ENCODE assay signal across 2 cellular contexts in the genomic region with DNA sequence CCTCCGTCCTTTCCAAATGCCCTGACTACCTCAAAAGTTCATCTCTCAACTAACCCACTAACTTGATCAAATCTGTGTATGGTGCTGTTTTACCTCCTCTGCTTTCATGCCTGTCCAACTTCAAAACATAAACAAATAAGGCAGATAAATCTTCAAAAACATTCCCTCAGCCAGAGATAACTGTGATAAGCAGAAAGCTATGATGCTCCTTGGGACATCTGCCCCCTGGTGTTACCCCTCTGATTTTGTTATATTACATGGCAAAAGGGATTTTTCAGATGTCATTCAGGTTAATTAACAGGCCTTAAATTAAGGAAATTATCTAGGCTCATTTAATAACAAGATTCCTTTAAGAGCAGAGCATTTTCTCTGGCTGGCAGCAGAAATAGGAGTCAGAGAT.
TF ChIP-seq lines count a peak whose summit lies in the region.

No MANE protein-coding gene starts in this region.

TF ChIP-seq in liver, 16 proteins besides CTCF, POLR2A, EP300 and RAD21:
- TF ChIP-seq, protein P1, sequence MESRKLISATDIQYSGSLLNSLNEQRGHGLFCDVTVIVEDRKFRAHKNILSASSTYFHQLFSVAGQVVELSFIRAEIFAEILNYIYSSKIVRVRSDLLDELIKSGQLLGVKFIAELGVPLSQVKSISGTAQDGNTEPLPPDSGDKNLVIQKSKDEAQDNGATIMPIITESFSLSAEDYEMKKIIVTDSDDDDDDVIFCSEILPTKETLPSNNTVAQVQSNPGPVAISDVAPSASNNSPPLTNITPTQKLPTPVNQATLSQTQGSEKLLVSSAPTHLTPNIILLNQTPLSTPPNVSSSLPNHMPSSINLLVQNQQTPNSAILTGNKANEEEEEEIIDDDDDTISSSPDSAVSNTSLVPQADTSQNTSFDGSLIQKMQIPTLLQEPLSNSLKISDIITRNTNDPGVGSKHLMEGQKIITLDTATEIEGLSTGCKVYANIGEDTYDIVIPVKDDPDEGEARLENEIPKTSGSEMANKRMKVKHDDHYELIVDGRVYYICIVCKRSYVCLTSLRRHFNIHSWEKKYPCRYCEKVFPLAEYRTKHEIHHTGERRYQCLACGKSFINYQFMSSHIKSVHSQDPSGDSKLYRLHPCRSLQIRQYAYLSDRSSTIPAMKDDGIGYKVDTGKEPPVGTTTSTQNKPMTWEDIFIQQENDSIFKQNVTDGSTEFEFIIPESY (IDR thresholded peaks at IDR 0.05): no peak
- TF ChIP-seq GABPA (IDR thresholded peaks at IDR 0.05 in 1 of 2, conservative IDR thresholded peaks at IDR 0.05 in 1 of 2) (no peak), NR2F2 (IDR thresholded peaks at IDR 0.05) (no peak), RXRA (IDR thresholded peaks at IDR 0.05) (no peak), JUND (IDR thresholded peaks at IDR 0.05) (no peak), FOXA2 (IDR thresholded peaks at IDR 0.05) (no peak), TAF1 (conservative IDR thresholded peaks at IDR 0.05) (no peak), HNF4G (IDR thresholded peaks at IDR 0.05) (no peak), EGR1 (IDR thresholded peaks at IDR 0.05; ENCODE audit: low read depth in 2 of 2) (no peak), SP1 (IDR thresholded peaks at IDR 0.05) (no peak), FOXA1 (IDR thresholded peaks at IDR 0.05) (no peak), YY1 (IDR thresholded peaks at IDR 0.05) (no peak), HNF4A (conservative IDR thresholded peaks at IDR 0.05) (no peak)
- TF ChIP-seq, protein P2, sequence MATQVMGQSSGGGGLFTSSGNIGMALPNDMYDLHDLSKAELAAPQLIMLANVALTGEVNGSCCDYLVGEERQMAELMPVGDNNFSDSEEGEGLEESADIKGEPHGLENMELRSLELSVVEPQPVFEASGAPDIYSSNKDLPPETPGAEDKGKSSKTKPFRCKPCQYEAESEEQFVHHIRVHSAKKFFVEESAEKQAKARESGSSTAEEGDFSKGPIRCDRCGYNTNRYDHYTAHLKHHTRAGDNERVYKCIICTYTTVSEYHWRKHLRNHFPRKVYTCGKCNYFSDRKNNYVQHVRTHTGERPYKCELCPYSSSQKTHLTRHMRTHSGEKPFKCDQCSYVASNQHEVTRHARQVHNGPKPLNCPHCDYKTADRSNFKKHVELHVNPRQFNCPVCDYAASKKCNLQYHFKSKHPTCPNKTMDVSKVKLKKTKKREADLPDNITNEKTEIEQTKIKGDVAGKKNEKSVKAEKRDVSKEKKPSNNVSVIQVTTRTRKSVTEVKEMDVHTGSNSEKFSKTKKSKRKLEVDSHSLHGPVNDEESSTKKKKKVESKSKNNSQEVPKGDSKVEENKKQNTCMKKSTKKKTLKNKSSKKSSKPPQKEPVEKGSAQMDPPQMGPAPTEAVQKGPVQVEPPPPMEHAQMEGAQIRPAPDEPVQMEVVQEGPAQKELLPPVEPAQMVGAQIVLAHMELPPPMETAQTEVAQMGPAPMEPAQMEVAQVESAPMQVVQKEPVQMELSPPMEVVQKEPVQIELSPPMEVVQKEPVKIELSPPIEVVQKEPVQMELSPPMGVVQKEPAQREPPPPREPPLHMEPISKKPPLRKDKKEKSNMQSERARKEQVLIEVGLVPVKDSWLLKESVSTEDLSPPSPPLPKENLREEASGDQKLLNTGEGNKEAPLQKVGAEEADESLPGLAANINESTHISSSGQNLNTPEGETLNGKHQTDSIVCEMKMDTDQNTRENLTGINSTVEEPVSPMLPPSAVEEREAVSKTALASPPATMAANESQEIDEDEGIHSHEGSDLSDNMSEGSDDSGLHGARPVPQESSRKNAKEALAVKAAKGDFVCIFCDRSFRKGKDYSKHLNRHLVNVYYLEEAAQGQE (IDR thresholded peaks at IDR 0.05): no peak
- TF ChIP-seq, protein P3, sequence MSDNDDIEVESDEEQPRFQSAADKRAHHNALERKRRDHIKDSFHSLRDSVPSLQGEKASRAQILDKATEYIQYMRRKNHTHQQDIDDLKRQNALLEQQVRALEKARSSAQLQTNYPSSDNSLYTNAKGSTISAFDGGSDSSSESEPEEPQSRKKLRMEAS (IDR thresholded peaks at IDR 0.05): no peak
- TF ChIP-seq, protein P4, sequence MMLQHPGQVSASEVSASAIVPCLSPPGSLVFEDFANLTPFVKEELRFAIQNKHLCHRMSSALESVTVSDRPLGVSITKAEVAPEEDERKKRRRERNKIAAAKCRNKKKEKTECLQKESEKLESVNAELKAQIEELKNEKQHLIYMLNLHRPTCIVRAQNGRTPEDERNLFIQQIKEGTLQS (IDR thresholded peaks at IDR 0.05): no peak

TF ChIP-seq in HepG2, 621 proteins besides CTCF, POLR2A, EP300 and RAD21:
- TF ChIP-seq AGO1 (IDR thresholded peaks at IDR 0.05; ENCODE audit: low read depth, low read length, poor library complexity, severe bottlenecking): no peak
- TF ChIP-seq, protein P5, sequence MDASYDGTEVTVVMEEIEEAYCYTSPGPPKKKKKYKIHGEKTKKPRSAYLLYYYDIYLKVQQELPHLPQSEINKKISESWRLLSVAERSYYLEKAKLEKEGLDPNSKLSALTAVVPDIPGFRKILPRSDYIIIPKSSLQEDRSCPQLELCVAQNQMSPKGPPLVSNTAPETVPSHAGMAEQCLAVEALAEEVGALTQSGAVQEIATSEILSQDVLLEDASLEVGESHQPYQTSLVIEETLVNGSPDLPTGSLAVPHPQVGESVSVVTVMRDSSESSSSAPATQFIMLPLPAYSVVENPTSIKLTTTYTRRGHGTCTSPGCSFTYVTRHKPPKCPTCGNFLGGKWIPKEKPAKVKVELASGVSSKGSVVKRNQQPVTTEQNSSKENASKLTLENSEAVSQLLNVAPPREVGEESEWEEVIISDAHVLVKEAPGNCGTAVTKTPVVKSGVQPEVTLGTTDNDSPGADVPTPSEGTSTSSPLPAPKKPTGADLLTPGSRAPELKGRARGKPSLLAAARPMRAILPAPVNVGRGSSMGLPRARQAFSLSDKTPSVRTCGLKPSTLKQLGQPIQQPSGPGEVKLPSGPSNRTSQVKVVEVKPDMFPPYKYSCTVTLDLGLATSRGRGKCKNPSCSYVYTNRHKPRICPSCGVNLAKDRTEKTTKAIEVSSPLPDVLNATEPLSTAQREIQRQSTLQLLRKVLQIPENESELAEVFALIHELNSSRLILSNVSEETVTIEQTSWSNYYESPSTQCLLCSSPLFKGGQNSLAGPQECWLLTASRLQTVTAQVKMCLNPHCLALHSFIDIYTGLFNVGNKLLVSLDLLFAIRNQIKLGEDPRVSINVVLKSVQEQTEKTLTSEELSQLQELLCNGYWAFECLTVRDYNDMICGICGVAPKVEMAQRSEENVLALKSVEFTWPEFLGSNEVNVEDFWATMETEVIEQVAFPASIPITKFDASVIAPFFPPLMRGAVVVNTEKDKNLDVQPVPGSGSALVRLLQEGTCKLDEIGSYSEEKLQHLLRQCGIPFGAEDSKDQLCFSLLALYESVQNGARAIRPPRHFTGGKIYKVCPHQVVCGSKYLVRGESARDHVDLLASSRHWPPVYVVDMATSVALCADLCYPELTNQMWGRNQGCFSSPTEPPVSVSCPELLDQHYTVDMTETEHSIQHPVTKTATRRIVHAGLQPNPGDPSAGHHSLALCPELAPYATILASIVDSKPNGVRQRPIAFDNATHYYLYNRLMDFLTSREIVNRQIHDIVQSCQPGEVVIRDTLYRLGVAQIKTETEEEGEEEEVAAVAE (CRISPR knock-in tag; IDR thresholded peaks at IDR 0.05; ENCODE audit: borderline replicate concordance): no peak
- TF ChIP-seq, protein P6, sequence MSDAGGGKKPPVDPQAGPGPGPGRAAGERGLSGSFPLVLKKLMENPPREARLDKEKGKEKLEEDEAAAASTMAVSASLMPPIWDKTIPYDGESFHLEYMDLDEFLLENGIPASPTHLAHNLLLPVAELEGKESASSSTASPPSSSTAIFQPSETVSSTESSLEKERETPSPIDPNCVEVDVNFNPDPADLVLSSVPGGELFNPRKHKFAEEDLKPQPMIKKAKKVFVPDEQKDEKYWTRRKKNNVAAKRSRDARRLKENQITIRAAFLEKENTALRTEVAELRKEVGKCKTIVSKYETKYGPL (CRISPR knock-in tag; IDR thresholded peaks at IDR 0.05): no peak
- TF ChIP-seq MAZ (IDR thresholded peaks at IDR 0.05; ENCODE audit: borderline replicate concordance, low read depth, low read length): no peak
- TF ChIP-seq MAZ (CRISPR knock-in tag; IDR thresholded peaks at IDR 0.05; ENCODE audit: low read depth): no peak
- TF ChIP-seq ZMYM4 (CRISPR knock-in tag; IDR thresholded peaks at IDR 0.05): no peak
- no peak for TF ChIP-seq NR3C1 (CRISPR knock-in tag; IDR thresholded peaks at IDR 0.05)
TF ChIP-seq in HepG2: peak in this region for 0.
